ENCODE assay signal across 3 cellular contexts in the genomic region with DNA sequence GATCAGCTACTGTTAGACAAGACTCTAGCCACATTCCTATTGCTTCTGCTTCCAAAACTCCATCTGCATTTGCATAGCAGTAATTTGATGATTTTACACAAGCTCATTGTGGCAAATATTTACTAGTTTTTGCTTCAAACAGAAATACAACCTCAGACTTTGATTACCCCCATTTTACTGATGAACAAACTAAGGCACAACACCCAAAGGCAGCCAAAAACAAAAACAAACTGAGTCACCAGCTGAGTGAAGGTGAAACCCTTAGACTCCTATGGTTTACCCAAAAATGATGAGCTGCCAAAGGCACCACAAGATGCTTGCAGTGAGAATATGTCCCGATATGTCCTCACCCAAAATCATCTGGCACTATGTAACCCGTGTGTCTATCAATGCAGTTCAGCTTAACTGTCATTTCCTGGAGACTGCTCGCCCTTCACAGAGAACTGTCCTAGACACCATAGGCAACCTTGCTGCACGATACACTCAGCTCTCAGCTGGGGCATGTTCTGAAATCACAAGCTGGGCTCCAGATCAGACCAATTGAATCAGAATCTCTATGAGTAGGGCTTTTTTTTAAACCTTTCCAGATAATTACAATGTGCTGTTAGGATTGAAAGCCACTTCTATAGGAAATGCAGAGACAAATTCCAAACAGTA.
TF ChIP-seq lines count a peak whose summit lies in the region.

No MANE protein-coding gene starts in this region.

TF ChIP-seq in A549, 52 proteins besides CTCF, POLR2A, EP300 and RAD21:
- TF ChIP-seq, protein P1, sequence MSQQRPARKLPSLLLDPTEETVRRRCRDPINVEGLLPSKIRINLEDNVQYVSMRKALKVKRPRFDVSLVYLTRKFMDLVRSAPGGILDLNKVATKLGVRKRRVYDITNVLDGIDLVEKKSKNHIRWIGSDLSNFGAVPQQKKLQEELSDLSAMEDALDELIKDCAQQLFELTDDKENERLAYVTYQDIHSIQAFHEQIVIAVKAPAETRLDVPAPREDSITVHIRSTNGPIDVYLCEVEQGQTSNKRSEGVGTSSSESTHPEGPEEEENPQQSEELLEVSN (IDR thresholded peaks at IDR 0.05; ENCODE audit: borderline replicate concordance, low read depth), result no peak
- no peak for TF ChIP-seq HOXB13 (CRISPR knock-in tag; IDR thresholded peaks at IDR 0.05; ENCODE audit: low read depth)
- TF ChIP-seq, protein P2, sequence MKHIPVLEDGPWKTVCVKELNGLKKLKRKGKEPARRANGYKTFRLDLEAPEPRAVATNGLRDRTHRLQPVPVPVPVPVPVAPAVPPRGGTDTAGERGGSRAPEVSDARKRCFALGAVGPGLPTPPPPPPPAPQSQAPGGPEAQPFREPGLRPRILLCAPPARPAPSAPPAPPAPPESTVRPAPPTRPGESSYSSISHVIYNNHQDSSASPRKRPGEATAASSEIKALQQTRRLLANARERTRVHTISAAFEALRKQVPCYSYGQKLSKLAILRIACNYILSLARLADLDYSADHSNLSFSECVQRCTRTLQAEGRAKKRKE (CRISPR knock-in tag; IDR thresholded peaks at IDR 0.05; ENCODE audit: low read depth), result no peak
- no peak for TF ChIP-seq FOSB (CRISPR knock-in tag; IDR thresholded peaks at IDR 0.05)
- TF ChIP-seq SREBF2 (IDR thresholded peaks at IDR 0.05), result no peak
- TF ChIP-seq, protein P3, sequence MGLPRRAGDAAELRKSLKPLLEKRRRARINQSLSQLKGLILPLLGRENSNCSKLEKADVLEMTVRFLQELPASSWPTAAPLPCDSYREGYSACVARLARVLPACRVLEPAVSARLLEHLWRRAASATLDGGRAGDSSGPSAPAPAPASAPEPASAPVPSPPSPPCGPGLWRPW (IDR thresholded peaks at IDR 0.05), result no peak
- TF ChIP-seq CEBPB (IDR thresholded peaks at IDR 0.05), result no peak

TF ChIP-seq in IMR-90, 13 proteins besides CTCF, POLR2A, EP300 and RAD21:
- TF ChIP-seq MXI1 (IDR thresholded peaks at IDR 0.05; ENCODE audit: borderline replicate concordance, low read depth, low read length) (no peak), MAFK (IDR thresholded peaks at IDR 0.05; ENCODE audit: low read depth, low read length) (no peak), CEBPB (IDR thresholded peaks at IDR 0.05; ENCODE audit: low read depth, low read length) (no peak), NFE2L2 (IDR thresholded peaks at IDR 0.05; ENCODE audit: low read depth, low read length) (no peak), FOS (IDR thresholded peaks at IDR 0.05; ENCODE audit: low read depth, low read length) (no peak), CHD1 (IDR thresholded peaks at IDR 0.05; ENCODE audit: low read depth, low read length) (no peak), RCOR1 (IDR thresholded peaks at IDR 0.05; ENCODE audit: insufficient replicate concordance, low read length) (no peak), MAZ (IDR thresholded peaks at IDR 0.05; ENCODE audit: borderline replicate concordance, low read depth, low read length) (no peak), BHLHE40 (IDR thresholded peaks at IDR 0.05; ENCODE audit: low read depth, low read length) (no peak), SMC3 (IDR thresholded peaks at IDR 0.05; ENCODE audit: low read depth, low read length) (no peak), RFX5 (IDR thresholded peaks at IDR 0.05; ENCODE audit: low read depth, low read length) (no peak)
- TF ChIP-seq, protein P4, sequence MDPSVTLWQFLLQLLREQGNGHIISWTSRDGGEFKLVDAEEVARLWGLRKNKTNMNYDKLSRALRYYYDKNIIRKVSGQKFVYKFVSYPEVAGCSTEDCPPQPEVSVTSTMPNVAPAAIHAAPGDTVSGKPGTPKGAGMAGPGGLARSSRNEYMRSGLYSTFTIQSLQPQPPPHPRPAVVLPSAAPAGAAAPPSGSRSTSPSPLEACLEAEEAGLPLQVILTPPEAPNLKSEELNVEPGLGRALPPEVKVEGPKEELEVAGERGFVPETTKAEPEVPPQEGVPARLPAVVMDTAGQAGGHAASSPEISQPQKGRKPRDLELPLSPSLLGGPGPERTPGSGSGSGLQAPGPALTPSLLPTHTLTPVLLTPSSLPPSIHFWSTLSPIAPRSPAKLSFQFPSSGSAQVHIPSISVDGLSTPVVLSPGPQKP (IDR thresholded peaks at IDR 0.05; ENCODE audit: borderline replicate concordance, low read depth, low read length), result no peak
- TF ChIP-seq, protein P5, sequence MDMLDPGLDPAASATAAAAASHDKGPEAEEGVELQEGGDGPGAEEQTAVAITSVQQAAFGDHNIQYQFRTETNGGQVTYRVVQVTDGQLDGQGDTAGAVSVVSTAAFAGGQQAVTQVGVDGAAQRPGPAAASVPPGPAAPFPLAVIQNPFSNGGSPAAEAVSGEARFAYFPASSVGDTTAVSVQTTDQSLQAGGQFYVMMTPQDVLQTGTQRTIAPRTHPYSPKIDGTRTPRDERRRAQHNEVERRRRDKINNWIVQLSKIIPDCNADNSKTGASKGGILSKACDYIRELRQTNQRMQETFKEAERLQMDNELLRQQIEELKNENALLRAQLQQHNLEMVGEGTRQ (IDR thresholded peaks at IDR 0.05; ENCODE audit: low read depth, low read length), result no peak

TF ChIP-seq in K562, 482 proteins besides CTCF, POLR2A, EP300 and RAD21:
- TF ChIP-seq SPI1 (IDR thresholded peaks at IDR 0.05; ENCODE audit: borderline replicate concordance, low read depth, low read length), result no peak
- TF ChIP-seq RBM25 (IDR thresholded peaks at IDR 0.05; ENCODE audit: low read depth, low read length, severe bottlenecking), result peak; percentile 27
